ENCODE assay signal across 20 cellular contexts in genomic region chrY:19574939-19575338, GRCh38.
A peak's percentile ranks its signal among the peaks of the same experiment; 100 is the strongest.
DNase-seq lines count a peak whose midpoint lies in the region; ATAC-seq, FAIRE-seq and TF ChIP-seq lines count a peak whose summit lies in the region.
"Had no signal": no experiment of that assay in that cellular context is flagged by ENCODE, and none has a peak within 500 bp of the region (broad histone marks: within the 10 kb centered on the region; RNA-seq: fewer than 3 reads in every experiment).

No MANE protein-coding gene starts in this region.

- H3K27ac Mint-ChIP-seq in stimulated activated naive CD8-positive, alpha-beta T cell treated with anti-CD3 and anti-CD28 coated beads, Interleukin-15, amount 100 ng/mL, for 72 hours, result no peak overlapping the region

- DNase-seq in HepG2 (ENCODE audit: low spot score) (no peak), right lobe of liver (no peak), H4 (ENCODE audit: low spot score) (no peak), kidney glomerular epithelial cell (lab: John Stamatoyannopoulos, UW) (no peak), NCI-H1105 treated with DMSO at 0.1 percent for 48 hours (lab: John Stamatoyannopoulos, UW) (no peak)
- no peak for DNase-seq in stimulated activated naive CD8-positive, alpha-beta T cell treated with anti-CD3 and anti-CD28 coated beads, Interleukin-15, amount 100 ng/mL, for 72 hours
- DNase-seq: C1 segment of cervical spinal cord, EL, Karpas-422, MM.1S, NCI-H2029, NCI-H2171 treated with DMSO at 0.1 percent for 48 hours, NCI-H82, SHP77 treated with DMSO at 0.1 percent for 48 hours, T1000 had no signal

- no peak for ATAC-seq in HepG2
- no peak for ATAC-seq in right lobe of liver
- ATAC-seq in HG02642 (IDR thresholded peaks at IDR 0.05; ENCODE audit: poor library complexity, unreplicated experiment), result peak; percentile 43
- peak; percentile 35 for ATAC-seq in HG03460 (IDR thresholded peaks at IDR 0.05; ENCODE audit: unreplicated experiment)
- peak; percentile 61 for ATAC-seq in stimulated activated naive CD8-positive, alpha-beta T cell treated with anti-CD3 and anti-CD28 coated beads, Interleukin-15, amount 100 ng/mL, for 72 hours
- ATAC-seq: HCT116 had no signal

- H3K4me2 ChIP-seq in HepG2 (ENCODE audit: low read depth, low read length), result no peak overlapping the region

- intact Hi-C loops in HepG2 (cut with micrococcal nuclease; ENCODE audit: unreplicated experiment) (loop anchor here (5.0 kb wide), 1 partner anchor 107 kb away; no protein-coding TSS in a partner anchor), right lobe of liver (cut with DNase I) (no loop called here)

- no peak overlapping the region for H2AFZ ChIP-seq in HepG2 (ENCODE audit: low read length)

- H3K27me3 Mint-ChIP-seq in stimulated activated naive CD8-positive, alpha-beta T cell treated with anti-CD3 and anti-CD28 coated beads, Interleukin-15, amount 100 ng/mL, for 72 hours, result no peaks in the 10 kb centered on the region

- FAIRE-seq in HepG2 (lab: Jason Lieb, UNC), result no peak
- FAIRE-seq: A204.1, RCC 7860 had no signal

- no peaks in the 10 kb centered on the region for H4K20me1 ChIP-seq in HepG2 (ENCODE audit: insufficient read depth, low read length)

- no peaks in the 10 kb centered on the region for H3K9me3 Mint-ChIP-seq in stimulated activated naive CD8-positive, alpha-beta T cell treated with anti-CD3 and anti-CD28 coated beads, Interleukin-15, amount 100 ng/mL, for 72 hours

- H3K4me1 Mint-ChIP-seq in stimulated activated naive CD8-positive, alpha-beta T cell treated with anti-CD3 and anti-CD28 coated beads, Interleukin-15, amount 100 ng/mL, for 72 hours, result peaks cover 47% of the 10 kb centered on the region

- TF ChIP-seq POLR2A in HepG2 (IDR thresholded peaks at IDR 0.05; ENCODE audit: insufficient read depth in 1 of 2, low read depth in 2 of 2, low read length in 2 of 2) (no peak), right lobe of liver (IDR thresholded peaks at IDR 0.05) (no peak)

- no peaks in the 10 kb centered on the region for H3K27me3 ChIP-seq in HepG2 (ENCODE audit: control insufficient read depth in 1 of 2, insufficient read depth in 2 of 2, low read length in 2 of 2)
- H3K27me3 ChIP-seq in right lobe of liver, result no peaks in the 10 kb centered on the region

- H3K9ac ChIP-seq in HepG2 (ENCODE audit: insufficient read depth, low read depth, low read length), result no peak overlapping the region

- POLR2A ChIA-PET in HepG2 (lab: Yijun Ruan, JAX), result no interaction called here

- H3K79me2 ChIP-seq in HepG2 (ENCODE audit: insufficient read depth, low read length), result peaks cover 80% of the 10 kb centered on the region

- CTCF ChIA-PET in HepG2 (lab: Yijun Ruan, JAX; ENCODE audit: low intra/inter-chr PET ratio, low total read pairs), result no interaction called here

- no peak overlapping the region for H3K4me3 ChIP-seq in HepG2 (replicated peaks in 1 of 3; ENCODE audit: insufficient read depth in 1 of 3, low read depth in 2 of 3, low read length in 3 of 3)
- H3K4me3 ChIP-seq in right lobe of liver, result no peak overlapping the region

- H3K4me1 ChIP-seq in HepG2 (ENCODE audit: insufficient read depth, low read length), result peaks cover 80% of the 10 kb centered on the region
- no peaks in the 10 kb centered on the region for H3K4me1 ChIP-seq in right lobe of liver

- TF ChIP-seq CTCF in HepG2 (CRISPR knock-in tag; IDR thresholded peaks at IDR 0.05) (no peak), right lobe of liver (IDR thresholded peaks at IDR 0.05) (no peak)

- no peaks in the 10 kb centered on the region for H3K9me3 ChIP-seq in HepG2 (ENCODE audit: low read length)
- no peaks in the 10 kb centered on the region for H3K9me3 ChIP-seq in right lobe of liver

- no peak for TF ChIP-seq RAD21 in HepG2 (CRISPR knock-in tag; IDR thresholded peaks at IDR 0.05)

- BruUV-seq in HepG2 (replicated peaks; lab: Mats Ljungman, UMichigan), result no TSS peak

- in situ Hi-C loops in HepG2 (cut with HindIII; ENCODE audit: extremely low pct_ligation_motif_present, low pct_unique_long_range_greater_than_20kb), result no loop called here

- H3K4me3 Mint-ChIP-seq in stimulated activated naive CD8-positive, alpha-beta T cell treated with anti-CD3 and anti-CD28 coated beads, Interleukin-15, amount 100 ng/mL, for 72 hours, result peak overlapping the region in 1 of 2 donors; percentile 14

- H3K36me3 ChIP-seq in HepG2 (replicated peaks in 1 of 2; ENCODE audit: control insufficient read depth in 1 of 2, insufficient read depth in 2 of 2, low read length in 2 of 2), result no peaks in the 10 kb centered on the region
- no peaks in the 10 kb centered on the region for H3K36me3 ChIP-seq in right lobe of liver

- no peak overlapping the region for H3K27ac ChIP-seq in HepG2 (ENCODE audit: extremely low read length, insufficient read depth, low read length)
- no peak overlapping the region for H3K27ac ChIP-seq in right lobe of liver

- TF ChIP-seq EP300 in HepG2 (IDR thresholded peaks at IDR 0.05; ENCODE audit: low read depth in 2 of 2, low read length in 2 of 2) (no peak), HepG2 (CRISPR knock-in tag; IDR thresholded peaks at IDR 0.05; ENCODE audit: borderline replicate concordance) (no peak)

TF ChIP-seq in HepG2, 621 proteins besides CTCF, POLR2A, EP300 and RAD21:
- 0 out of 2 replicates have a peak, but pooled peaks have one; percentile 20 for TF ChIP-seq RBFOX2 (IDR thresholded peaks at IDR 0.05; ENCODE audit: low read depth, low read length)
- no peak for TF ChIP-seq RNF2 (conservative IDR thresholded peaks at IDR 0.05; ENCODE audit: low read depth)
- no peak for TF ChIP-seq ZNF674 (CRISPR knock-in tag; IDR thresholded peaks at IDR 0.05; ENCODE audit: low read depth)
TF ChIP-seq in HepG2: peak in this region for 1.

Comparison
In these comparisons a context has a peak if more than half of its experiments do, and no peak if none do; other contexts are left out.
1. ATAC-seq: peak in HG02642 (single experiment), HG03460 (single experiment) and stimulated activated naive CD8-positive, alpha-beta T cell treated with anti-CD3 and anti-CD28 coated beads, Interleukin-15, amount 100 ng/mL, for 72 hours (single experiment); none in HepG2 (single experiment) and right lobe of liver (0 of 4).